In genomic region chr6:33276864-33277662, GRCh38 we compare ENCODE assay signal across 8 cellular contexts. TPM values are rescaled to one million over a fixed set of nuclear protein-coding genes. Genes with fewer than 3 reads are reported as not detected.
A peak's percentile ranks its signal among the peaks of the same experiment; 100 is the strongest.
DNase-seq lines count a peak whose midpoint lies in the region; ATAC-seq and TF ChIP-seq lines count a peak whose summit lies in the region.

Gene B3GALT4 (plus strand): TSS chr6:33277123. CDS start chr6:33277420, 297 bp downstream.

- H3K4me1 ChIP-seq in OCI-LY3 (ENCODE audit: low read length): peaks cover 46% of the 10 kb centered on the region
- H3K4me1 ChIP-seq in mucosa of rectum (ENCODE audit: control insufficient read depth in 2 of 2, insufficient read depth in 2 of 2, low read length in 2 of 2): peaks cover 48 to 52% of the 10 kb centered on the region in 2 donors

- no peaks in the 10 kb centered on the region for H3K27me3 ChIP-seq in OCI-LY3 (ENCODE audit: low read depth, low read length)
- no peaks in the 10 kb centered on the region for H3K27me3 ChIP-seq in mucosa of rectum (ENCODE audit: control insufficient read depth in 2 of 2, insufficient read depth in 2 of 2, low read length in 2 of 2)

- H3K9me3 ChIP-seq in OCI-LY3 (ENCODE audit: insufficient read depth, low read length) (no peaks in the 10 kb centered on the region), mucosa of rectum (ENCODE audit: control insufficient read depth in 2 of 2, low read length in 2 of 2) (no peaks in the 10 kb centered on the region)

- no peaks in the 10 kb centered on the region for H3K9me3 Mint-ChIP-seq in activated T-cell treated with anti-CD3 and anti-CD28 coated beads, Interleukin-2, amount 50 U/mL, for 24 hours

- H3K4me1 Mint-ChIP-seq in activated T-cell treated with anti-CD3 and anti-CD28 coated beads, Interleukin-2, amount 50 U/mL, for 24 hours (ENCODE audit: low read depth): peaks cover 51% of the 10 kb centered on the region

- ATAC-seq in GM19023 (IDR thresholded peaks at IDR 0.05; ENCODE audit: unreplicated experiment) (peak; percentile 59), HG03342 (IDR thresholded peaks at IDR 0.05; ENCODE audit: unreplicated experiment) (peak; percentile 40), esophagus mucosa (peak; percentile 85)

- 0 out of 2 replicates have a peak within 1 kb of the TSS, but pooled peaks have one; percentile 41 for H2AFZ ChIP-seq in OCI-LY3 (ENCODE audit: low read depth, low read length)

- peak within 1 kb of the TSS; percentile 94 for H3K9ac ChIP-seq in OCI-LY3 (ENCODE audit: low read length)
- H3K9ac ChIP-seq in mucosa of rectum (ENCODE audit: low read depth in 1 of 2, low read length in 2 of 2): peak within 1 kb of the TSS; percentile 82 to 90

- H3K27ac Mint-ChIP-seq in activated T-cell treated with anti-CD3 and anti-CD28 coated beads, Interleukin-2, amount 50 U/mL, for 24 hours: peak within 1 kb of the TSS; percentile 100

- no peaks in the 10 kb centered on the region for H3K27me3 Mint-ChIP-seq in activated T-cell treated with anti-CD3 and anti-CD28 coated beads, Interleukin-2, amount 50 U/mL, for 24 hours

- peak within 1 kb of the TSS; percentile 98 for H3K4me3 Mint-ChIP-seq in activated T-cell treated with anti-CD3 and anti-CD28 coated beads, Interleukin-2, amount 50 U/mL, for 24 hours

- H3K27ac ChIP-seq in OCI-LY3 (ENCODE audit: low read length): peak within 1 kb of the TSS; percentile 89
- H3K27ac ChIP-seq in mucosa of rectum (ENCODE audit: low read depth in 2 of 2, low read length in 2 of 2): peak within 1 kb of the TSS; percentile 93 to 97

- H3K79me2 ChIP-seq in OCI-LY3 (ENCODE audit: low read length): peaks cover 38% of the 10 kb centered on the region

- peak within 1 kb of the TSS; percentile 89 for H3K4me2 ChIP-seq in OCI-LY3 (ENCODE audit: low read length)

- no peak for TF ChIP-seq CTCF in OCI-LY3 (IDR thresholded peaks at IDR 0.05; ENCODE audit: low read depth, low read length)

- H3K36me3 ChIP-seq in OCI-LY3 (replicated peaks; ENCODE audit: low read depth, low read length): peaks cover 46% of the 10 kb centered on the region
- H3K36me3 ChIP-seq in mucosa of rectum (ENCODE audit: control insufficient read depth in 2 of 2, insufficient read depth in 2 of 2, low read length in 2 of 2): peaks cover 47 to 52% of the 10 kb centered on the region in 2 donors

- H3K4me3 ChIP-seq in OCI-LY3 (ENCODE audit: low read length) (peak within 1 kb of the TSS; percentile 97), mucosa of rectum (ENCODE audit: low read length in 2 of 2) (peak within 1 kb of the TSS; percentile 79 to 82)

- peak in 12 of 14 donors; percentile 12 to 78 (median 58) for DNase-seq in C1 segment of cervical spinal cord (lab: John Stamatoyannopoulos, UW)
- DNase-seq in activated T-cell treated with anti-CD3 and anti-CD28 coated beads, Interleukin-2, amount 50 U/mL, for 24 hours: peak; percentile 89
- DNase-seq in stimulated activated naive CD4-positive, alpha-beta T cell (lab: John Stamatoyannopoulos, UW): peak; percentile 47 to 79 (median 71)

- H4K20me1 ChIP-seq in OCI-LY3 (ENCODE audit: insufficient read depth, low read length): peaks cover 40% of the 10 kb centered on the region

- peaks cover 94% of the 10 kb centered on the region for H3K36me3 Mint-ChIP-seq in activated T-cell treated with anti-CD3 and anti-CD28 coated beads, Interleukin-2, amount 50 U/mL, for 24 hours (ENCODE audit: low read depth)

RNA-seq across cellular contexts. Expression of gene B3GALT4, which starts in this region (rescaled TPM):
- 16.9 TPM for total RNA-seq in esophagus mucosa

Comparison
In these comparisons a context has a peak if more than half of its experiments do, and no peak if none do; other contexts are left out.
1. Peak in every context shown above with its lines: DNase-seq, ATAC-seq, H3K4me3 ChIP-seq and H3K27ac ChIP-seq.